ENCODE assay signal across 38 cellular contexts in genomic region chr11:45314900-45315299, GRCh38. TPM values are rescaled to one million over a fixed set of nuclear protein-coding genes. Genes with fewer than 3 reads are reported as not detected.
"Had no signal": no experiment of that assay in that cellular context is flagged by ENCODE, and none has a peak within 500 bp of the region (broad histone marks: within the 10 kb centered on the region; RNA-seq: fewer than 3 reads in every experiment).

No MANE protein-coding gene starts in this region.

- H3K4me3 ChIP-seq: esophagus squamous epithelium, gastroesophageal sphincter, heart right ventricle, hepatocyte had no signal

- H3K27ac Mint-ChIP-seq: activated CD4-positive, alpha-beta memory T cell treated with anti-CD3 and anti-CD28 coated beads for 36 hours; activated CD4-positive, alpha-beta T cell treated with anti-CD3 and anti-CD28 coated beads for 36 hours; activated CD4-positive, alpha-beta T cell treated with anti-CD3 and anti-CD28 coated beads, Interleukin-2, amount 10 ng/mL, durations not matched to agents 24 days and 14 days; activated CD8-positive, alpha-beta T cell treated with anti-CD3 and anti-CD28 coated beads, Interleukin-2, amount 10 ng/mL, durations not matched to agents 7 days and 5 days; activated naive CD8-positive, alpha-beta T cell; activated T-helper 17 cell treated with anti-CD3 and anti-CD28 coated beads, Interleukin-2, amount 50 U/mL, for 72 hours; effector memory CD8-positive, alpha-beta T cell; T-cell; T-helper 1 cell treated with Interleukin-12 subunit alpha and Interleukin-12 subunit beta and Interleukin-4 antibody, amounts not matched to agents 30 μg/mL and 1 μg/mL, for 36 hours had no signal

- H3K9me3 Mint-ChIP-seq: activated CD4-positive, alpha-beta memory T cell treated with anti-CD3 and anti-CD28 coated beads for 36 hours; activated CD4-positive, alpha-beta T cell treated with anti-CD3 and anti-CD28 coated beads, Interleukin-2, amount 10 ng/mL, durations not matched to agents 24 days and 14 days; activated T-cell treated with anti-CD3 and anti-CD28 coated beads, Interleukin-2, amount 50 U/mL, for 4 hours; activated T-helper 17 cell treated with anti-CD3 and anti-CD28 coated beads, Interleukin-2, amount 50 U/mL, for 72 hours; effector memory CD8-positive, alpha-beta T cell; T-cell; T-helper 1 cell treated with Interleukin-12 subunit alpha and Interleukin-12 subunit beta and Interleukin-4 antibody, amounts not matched to agents 30 μg/mL and 1 μg/mL, for 36 hours had no signal

- DNase-seq: activated CD4-positive, alpha-beta memory T cell treated with anti-CD3 and anti-CD28 coated beads for 36 hours; activated CD4-positive, alpha-beta T cell treated with anti-CD3 and anti-CD28 coated beads for 36 hours; activated CD4-positive, alpha-beta T cell treated with anti-CD3 and anti-CD28 coated beads, Interleukin-2, amount 10 ng/mL, durations not matched to agents 24 days and 14 days; activated CD4-positive, CD25-positive, alpha-beta regulatory T cell; activated CD4-positive, CD25-positive, alpha-beta regulatory T cell treated with anti-CD3 and anti-CD28 coated beads, Interleukin-2, amount 50 U/mL, for 72 hours; activated CD8-positive, alpha-beta memory T cell treated with anti-CD3 and anti-CD28 coated beads, Interleukin-2, amount 50 U/mL, for 48 hours; activated CD8-positive, alpha-beta T cell treated with anti-CD3 and anti-CD28 coated beads, Interleukin-2, amount 10 ng/mL, durations not matched to agents 7 days and 5 days; activated effector memory CD4-positive, alpha-beta T cell treated with Interleukin-2 at 50 U/mL for 16 hours; activated gamma-delta T cell treated with Interleukin-2 at 50 U/mL for 16 hours; activated naive CD4-positive, alpha-beta T cell treated with anti-CD3 and anti-CD28 coated beads, Interleukin-2, amount 50 U/mL, for 16 hours; activated naive CD4-positive, alpha-beta T cell treated with Interleukin-2 at 50 U/mL for 16 hours; activated T-cell treated with anti-CD3 and anti-CD28 coated beads, Interleukin-2, amount 50 U/mL, for 4 hours; amniotic stem cell; anterior cingulate cortex; brain microvascular endothelial cell; caudate nucleus; effector memory CD8-positive, alpha-beta T cell; esophagus squamous epithelium; foreskin melanocyte; heart right ventricle; T-cell; T1000; WERI-Rb-1 had no signal

- H3K27me3 ChIP-seq: gastroesophageal sphincter had no signal

- H3K4me1 Mint-ChIP-seq: activated CD4-positive, alpha-beta T cell treated with anti-CD3 and anti-CD28 coated beads for 36 hours; activated CD4-positive, alpha-beta T cell treated with anti-CD3 and anti-CD28 coated beads, Interleukin-2, amount 10 ng/mL, durations not matched to agents 24 days and 14 days; activated T-helper 17 cell treated with anti-CD3 and anti-CD28 coated beads, Interleukin-2, amount 50 U/mL, for 72 hours; T-cell had no signal

- H3K9me3 ChIP-seq: esophagus squamous epithelium, gastroesophageal sphincter, heart right ventricle had no signal

- H3K36me3 Mint-ChIP-seq: activated CD4-positive, alpha-beta memory T cell treated with anti-CD3 and anti-CD28 coated beads for 36 hours; activated naive CD8-positive, alpha-beta T cell; T-cell had no signal

- H3K4me1 ChIP-seq: esophagus squamous epithelium, gastroesophageal sphincter, heart right ventricle had no signal

- H3K36me3 ChIP-seq: brain microvascular endothelial cell, esophagus squamous epithelium, gastroesophageal sphincter, heart right ventricle, WERI-Rb-1 had no signal

- H3K4me2 ChIP-seq: hepatocyte had no signal

- H3K79me2 ChIP-seq: hepatocyte had no signal

- H3K4me3 Mint-ChIP-seq: activated CD4-positive, alpha-beta memory T cell treated with anti-CD3 and anti-CD28 coated beads for 36 hours; activated CD4-positive, alpha-beta T cell treated with anti-CD3 and anti-CD28 coated beads for 36 hours; activated CD4-positive, alpha-beta T cell treated with anti-CD3 and anti-CD28 coated beads, Interleukin-2, amount 10 ng/mL, durations not matched to agents 24 days and 14 days; activated CD8-positive, alpha-beta T cell treated with anti-CD3 and anti-CD28 coated beads, Interleukin-2, amount 10 ng/mL, durations not matched to agents 7 days and 5 days; activated naive CD8-positive, alpha-beta T cell; activated T-cell treated with anti-CD3 and anti-CD28 coated beads, Interleukin-2, amount 50 U/mL, for 4 hours; activated T-helper 17 cell treated with anti-CD3 and anti-CD28 coated beads, Interleukin-2, amount 50 U/mL, for 72 hours; effector memory CD8-positive, alpha-beta T cell; T-cell; T-helper 1 cell treated with Interleukin-12 subunit alpha and Interleukin-12 subunit beta and Interleukin-4 antibody, amounts not matched to agents 30 μg/mL and 1 μg/mL, for 36 hours had no signal

- H3K27ac ChIP-seq: brain microvascular endothelial cell, epithelial cell of prostate, esophagus squamous epithelium, gastroesophageal sphincter, heart right ventricle, hepatocyte, WERI-Rb-1 had no signal

- ATAC-seq: activated CD4-positive, alpha-beta T cell treated with anti-CD3 and anti-CD28 coated beads for 36 hours; activated CD8-positive, alpha-beta T cell treated with anti-CD3 and anti-CD28 coated beads, Interleukin-2, amount 10 ng/mL, durations not matched to agents 7 days and 5 days; activated T-cell treated with anti-CD3 and anti-CD28 coated beads, Interleukin-2, amount 50 U/mL, for 4 hours; activated T-helper 17 cell treated with anti-CD3 and anti-CD28 coated beads, Interleukin-2, amount 50 U/mL, for 72 hours; effector memory CD8-positive, alpha-beta T cell; gastroesophageal sphincter; heart right ventricle; T-cell had no signal

- FAIRE-seq: astrocyte, bronchial epithelial cell, colon, endometrium, endothelial cell of umbilical vein had no signal

- H2AFZ ChIP-seq: hepatocyte had no signal

RNA-seq across cellular contexts. Expression of gene SYT13, which starts 28.8 kb away (rescaled TPM):
- total RNA-seq: activated CD4-positive, alpha-beta memory T cell treated with anti-CD3 and anti-CD28 coated beads for 36 hours; activated CD4-positive, alpha-beta T cell treated with anti-CD3 and anti-CD28 coated beads for 36 hours; activated CD4-positive, alpha-beta T cell treated with anti-CD3 and anti-CD28 coated beads, Interleukin-2, amount 10 ng/mL, durations not matched to agents 24 days and 14 days; activated CD8-positive, alpha-beta memory T cell treated with anti-CD3 and anti-CD28 coated beads for 36 hours; activated CD8-positive, alpha-beta T cell treated with anti-CD3 and anti-CD28 coated beads, Interleukin-2, amount 10 ng/mL, durations not matched to agents 7 days and 5 days; activated T-helper 17 cell treated with anti-CD3 and anti-CD28 coated beads, Interleukin-2, amount 50 U/mL, for 72 hours; bronchial epithelial cell; endothelial cell of umbilical vein; fibroblast of lung; fibroblast of villous mesenchyme; T-helper 2 cell treated with Interferon-gamma antibody and Interleukin-4, amounts not matched to agents 100 ng/mL and 5 ng/mL, for 36 hours had no signal
- polyA plus RNA-seq: endothelial cell of umbilical vein, fibroblast of lung had no signal
